In the genomic region with DNA sequence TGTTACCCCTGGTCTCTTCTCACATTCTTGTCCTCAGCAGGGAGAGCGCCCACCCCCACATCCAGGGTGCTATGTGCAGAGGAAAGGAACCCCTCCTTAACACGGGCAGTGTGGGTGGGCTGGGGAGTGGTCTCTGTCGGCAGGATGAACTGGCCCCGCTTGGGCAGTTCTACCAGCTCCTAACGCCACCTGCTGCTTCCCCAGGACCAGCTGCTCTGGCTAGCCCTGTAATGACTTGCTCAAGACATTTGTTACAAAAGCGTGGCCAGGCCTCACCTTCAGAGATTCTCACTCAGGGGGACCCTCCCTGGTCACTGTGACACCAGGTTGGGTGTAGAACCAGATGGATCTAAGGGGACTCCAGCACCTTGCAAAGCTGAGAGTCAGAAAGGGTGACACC, we compare ENCODE assay signal across 1 cellular context.
TF ChIP-seq lines count a peak whose summit lies in the region.

No MANE protein-coding gene starts in this region.

TF ChIP-seq in GM23338, 12 proteins besides CTCF, POLR2A, EP300 and RAD21:
- TF ChIP-seq, protein P1, sequence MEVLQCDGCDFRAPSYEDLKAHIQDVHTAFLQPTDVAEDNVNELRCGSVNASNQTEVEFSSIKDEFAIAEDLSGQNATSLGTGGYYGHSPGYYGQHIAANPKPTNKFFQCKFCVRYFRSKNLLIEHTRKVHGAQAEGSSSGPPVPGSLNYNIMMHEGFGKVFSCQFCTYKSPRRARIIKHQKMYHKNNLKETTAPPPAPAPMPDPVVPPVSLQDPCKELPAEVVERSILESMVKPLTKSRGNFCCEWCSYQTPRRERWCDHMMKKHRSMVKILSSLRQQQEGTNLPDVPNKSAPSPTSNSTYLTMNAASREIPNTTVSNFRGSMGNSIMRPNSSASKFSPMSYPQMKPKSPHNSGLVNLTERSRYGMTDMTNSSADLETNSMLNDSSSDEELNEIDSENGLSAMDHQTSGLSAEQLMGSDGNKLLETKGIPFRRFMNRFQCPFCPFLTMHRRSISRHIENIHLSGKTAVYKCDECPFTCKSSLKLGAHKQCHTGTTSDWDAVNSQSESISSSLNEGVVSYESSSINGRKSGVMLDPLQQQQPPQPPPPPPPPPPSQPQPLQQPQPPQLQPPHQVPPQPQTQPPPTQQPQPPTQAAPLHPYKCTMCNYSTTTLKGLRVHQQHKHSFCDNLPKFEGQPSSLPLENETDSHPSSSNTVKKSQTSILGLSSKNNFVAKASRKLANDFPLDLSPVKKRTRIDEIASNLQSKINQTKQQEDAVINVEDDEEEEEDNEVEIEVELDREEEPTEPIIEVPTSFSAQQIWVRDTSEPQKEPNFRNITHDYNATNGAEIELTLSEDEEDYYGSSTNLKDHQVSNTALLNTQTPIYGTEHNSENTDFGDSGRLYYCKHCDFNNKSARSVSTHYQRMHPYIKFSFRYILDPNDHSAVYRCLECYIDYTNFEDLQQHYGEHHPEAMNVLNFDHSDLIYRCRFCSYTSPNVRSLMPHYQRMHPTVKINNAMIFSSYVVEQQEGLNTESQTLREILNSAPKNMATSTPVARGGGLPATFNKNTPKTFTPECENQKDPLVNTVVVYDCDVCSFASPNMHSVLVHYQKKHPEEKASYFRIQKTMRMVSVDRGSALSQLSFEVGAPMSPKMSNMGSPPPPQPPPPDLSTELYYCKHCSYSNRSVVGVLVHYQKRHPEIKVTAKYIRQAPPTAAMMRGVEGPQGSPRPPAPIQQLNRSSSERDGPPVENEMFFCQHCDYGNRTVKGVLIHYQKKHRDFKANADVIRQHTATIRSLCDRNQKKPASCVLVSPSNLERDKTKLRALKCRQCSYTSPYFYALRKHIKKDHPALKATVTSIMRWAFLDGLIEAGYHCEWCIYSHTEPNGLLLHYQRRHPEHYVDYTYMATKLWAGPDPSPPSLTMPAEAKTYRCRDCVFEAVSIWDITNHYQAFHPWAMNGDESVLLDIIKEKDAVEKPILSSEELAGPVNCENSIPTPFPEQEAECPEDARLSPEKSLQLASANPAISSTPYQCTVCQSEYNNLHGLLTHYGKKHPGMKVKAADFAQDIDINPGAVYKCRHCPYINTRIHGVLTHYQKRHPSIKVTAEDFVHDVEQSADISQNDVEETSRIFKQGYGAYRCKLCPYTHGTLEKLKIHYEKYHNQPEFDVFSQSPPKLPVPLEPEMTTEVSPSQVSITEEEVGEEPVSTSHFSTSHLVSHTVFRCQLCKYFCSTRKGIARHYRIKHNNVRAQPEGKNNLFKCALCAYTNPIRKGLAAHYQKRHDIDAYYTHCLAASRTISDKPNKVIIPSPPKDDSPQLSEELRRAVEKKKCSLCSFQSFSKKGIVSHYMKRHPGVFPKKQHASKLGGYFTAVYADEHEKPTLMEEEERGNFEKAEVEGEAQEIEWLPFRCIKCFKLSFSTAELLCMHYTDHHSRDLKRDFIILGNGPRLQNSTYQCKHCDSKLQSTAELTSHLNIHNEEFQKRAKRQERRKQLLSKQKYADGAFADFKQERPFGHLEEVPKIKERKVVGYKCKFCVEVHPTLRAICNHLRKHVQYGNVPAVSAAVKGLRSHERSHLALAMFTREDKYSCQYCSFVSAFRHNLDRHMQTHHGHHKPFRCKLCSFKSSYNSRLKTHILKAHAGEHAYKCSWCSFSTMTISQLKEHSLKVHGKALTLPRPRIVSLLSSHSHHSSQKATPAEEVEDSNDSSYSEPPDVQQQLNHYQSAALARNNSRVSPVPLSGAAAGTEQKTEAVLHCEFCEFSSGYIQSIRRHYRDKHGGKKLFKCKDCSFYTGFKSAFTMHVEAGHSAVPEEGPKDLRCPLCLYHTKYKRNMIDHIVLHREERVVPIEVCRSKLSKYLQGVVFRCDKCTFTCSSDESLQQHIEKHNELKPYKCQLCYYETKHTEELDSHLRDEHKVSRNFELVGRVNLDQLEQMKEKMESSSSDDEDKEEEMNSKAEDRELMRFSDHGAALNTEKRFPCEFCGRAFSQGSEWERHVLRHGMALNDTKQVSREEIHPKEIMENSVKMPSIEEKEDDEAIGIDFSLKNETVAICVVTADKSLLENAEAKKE (CRISPR knock-in tag; IDR thresholded peaks at IDR 0.05), result no peak
- TF ChIP-seq, protein P2, sequence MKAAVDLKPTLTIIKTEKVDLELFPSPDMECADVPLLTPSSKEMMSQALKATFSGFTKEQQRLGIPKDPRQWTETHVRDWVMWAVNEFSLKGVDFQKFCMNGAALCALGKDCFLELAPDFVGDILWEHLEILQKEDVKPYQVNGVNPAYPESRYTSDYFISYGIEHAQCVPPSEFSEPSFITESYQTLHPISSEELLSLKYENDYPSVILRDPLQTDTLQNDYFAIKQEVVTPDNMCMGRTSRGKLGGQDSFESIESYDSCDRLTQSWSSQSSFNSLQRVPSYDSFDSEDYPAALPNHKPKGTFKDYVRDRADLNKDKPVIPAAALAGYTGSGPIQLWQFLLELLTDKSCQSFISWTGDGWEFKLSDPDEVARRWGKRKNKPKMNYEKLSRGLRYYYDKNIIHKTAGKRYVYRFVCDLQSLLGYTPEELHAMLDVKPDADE (IDR thresholded peaks at IDR 0.05), result no peak
- TF ChIP-seq STAT1 (IDR thresholded peaks at IDR 0.05; ENCODE audit: unreplicated experiment) (no peak), ZNF331 (CRISPR knock-in tag; IDR thresholded peaks at IDR 0.05; ENCODE audit: low read depth) (no peak), NANOG (IDR thresholded peaks at IDR 0.05; ENCODE audit: borderline replicate concordance) (no peak), EZH2 (IDR thresholded peaks at IDR 0.05; ENCODE audit: low read depth, unreplicated experiment) (no peak), EZH2phosphoT487 (IDR thresholded peaks at IDR 0.05; ENCODE audit: unreplicated experiment) (no peak), POLR2AphosphoS5 (IDR thresholded peaks at IDR 0.05; ENCODE audit: low read depth) (no peak), JUNB (IDR thresholded peaks at IDR 0.05; ENCODE audit: unreplicated experiment) (no peak), ZNF114 (CRISPR knock-in tag; IDR thresholded peaks at IDR 0.05) (no peak), CREB1 (CRISPR knock-in tag; IDR thresholded peaks at IDR 0.05; ENCODE audit: low read depth) (no peak)
- TF ChIP-seq, protein P3, sequence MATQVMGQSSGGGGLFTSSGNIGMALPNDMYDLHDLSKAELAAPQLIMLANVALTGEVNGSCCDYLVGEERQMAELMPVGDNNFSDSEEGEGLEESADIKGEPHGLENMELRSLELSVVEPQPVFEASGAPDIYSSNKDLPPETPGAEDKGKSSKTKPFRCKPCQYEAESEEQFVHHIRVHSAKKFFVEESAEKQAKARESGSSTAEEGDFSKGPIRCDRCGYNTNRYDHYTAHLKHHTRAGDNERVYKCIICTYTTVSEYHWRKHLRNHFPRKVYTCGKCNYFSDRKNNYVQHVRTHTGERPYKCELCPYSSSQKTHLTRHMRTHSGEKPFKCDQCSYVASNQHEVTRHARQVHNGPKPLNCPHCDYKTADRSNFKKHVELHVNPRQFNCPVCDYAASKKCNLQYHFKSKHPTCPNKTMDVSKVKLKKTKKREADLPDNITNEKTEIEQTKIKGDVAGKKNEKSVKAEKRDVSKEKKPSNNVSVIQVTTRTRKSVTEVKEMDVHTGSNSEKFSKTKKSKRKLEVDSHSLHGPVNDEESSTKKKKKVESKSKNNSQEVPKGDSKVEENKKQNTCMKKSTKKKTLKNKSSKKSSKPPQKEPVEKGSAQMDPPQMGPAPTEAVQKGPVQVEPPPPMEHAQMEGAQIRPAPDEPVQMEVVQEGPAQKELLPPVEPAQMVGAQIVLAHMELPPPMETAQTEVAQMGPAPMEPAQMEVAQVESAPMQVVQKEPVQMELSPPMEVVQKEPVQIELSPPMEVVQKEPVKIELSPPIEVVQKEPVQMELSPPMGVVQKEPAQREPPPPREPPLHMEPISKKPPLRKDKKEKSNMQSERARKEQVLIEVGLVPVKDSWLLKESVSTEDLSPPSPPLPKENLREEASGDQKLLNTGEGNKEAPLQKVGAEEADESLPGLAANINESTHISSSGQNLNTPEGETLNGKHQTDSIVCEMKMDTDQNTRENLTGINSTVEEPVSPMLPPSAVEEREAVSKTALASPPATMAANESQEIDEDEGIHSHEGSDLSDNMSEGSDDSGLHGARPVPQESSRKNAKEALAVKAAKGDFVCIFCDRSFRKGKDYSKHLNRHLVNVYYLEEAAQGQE (IDR thresholded peaks at IDR 0.05; ENCODE audit: unreplicated experiment), result no peak
TF ChIP-seq in GM23338: peak in this region for 0.
